Comparison of ENCODE assay signal across 8 cellular contexts in genomic region chr1:201481004-201481380, GRCh38. TPM values are rescaled to one million over a fixed set of nuclear protein-coding genes. Genes with fewer than 3 reads are reported as not detected.
DNase-seq lines count a peak whose midpoint lies in the region; ATAC-seq, FAIRE-seq and TF ChIP-seq lines count a peak whose summit lies in the region.

No MANE protein-coding gene starts in this region.

- intact Hi-C loops in CD4-positive, alpha-beta T cell (cut with DNase I, micrococcal nuclease): loop anchor here (2.0 to 10.0 kb wide), 3 partner anchors 32 to 224 kb away; no protein-coding TSS in a partner anchor
- intact Hi-C loops in OCI-LY7 (cut with micrococcal nuclease; ENCODE audit: unreplicated experiment): no loop called here

- FAIRE-seq in GM19239 (lab: Jason Lieb, UNC): no peak

- peaks cover 25% of the 10 kb centered on the region for H3K4me1 Mint-ChIP-seq in CD4-positive, alpha-beta T cell (ENCODE audit: low read depth)

- H3K4me2 ChIP-seq in OCI-LY7 (ENCODE audit: low read length): peak overlapping the region; percentile 72
- peak overlapping the region; percentile 53 for H3K4me2 ChIP-seq in neuronal stem cell (ENCODE audit: insufficient read depth, low read length, poor library complexity, severe bottlenecking)

- H3K9me3 Mint-ChIP-seq in CD4-positive, alpha-beta T cell: no peaks in the 10 kb centered on the region

- no peak overlapping the region for H4K8ac ChIP-seq in neuronal stem cell (ENCODE audit: low read depth, low read length)

- H4K20me1 ChIP-seq in OCI-LY7 (ENCODE audit: insufficient read depth, low read length): no peaks in the 10 kb centered on the region

- H3K4me1 ChIP-seq in OCI-LY7 (ENCODE audit: insufficient read depth, low read length, poor library complexity, severe bottlenecking): peaks cover 32% of the 10 kb centered on the region
- peaks cover 0 to 17% of the 10 kb centered on the region in 2 donors for H3K4me1 ChIP-seq in neuronal stem cell (ENCODE audit: control insufficient read depth in 2 of 2, insufficient read depth in 1 of 2, low read depth in 1 of 2, low read length in 2 of 2)

- H2AK5ac ChIP-seq in neuronal stem cell (ENCODE audit: low read depth, low read length): no peak overlapping the region

- no peak overlapping the region for H3K14ac ChIP-seq in neuronal stem cell (ENCODE audit: low read length)

- H3K36me3 ChIP-seq in OCI-LY7 (ENCODE audit: insufficient read depth, low read length) (peaks cover 18% of the 10 kb centered on the region; the same call in 1 of the 2 replicates), neuronal stem cell (replicated peaks in 1 of 2; ENCODE audit: control insufficient read depth in 2 of 2, insufficient read depth in 2 of 2, low read length in 2 of 2) (no peaks in the 10 kb centered on the region)

- no peak overlapping the region for H2BK15ac ChIP-seq in neuronal stem cell (ENCODE audit: low read length)

- peak overlapping the region; percentile 79 for H3K4me3 Mint-ChIP-seq in CD4-positive, alpha-beta T cell

- H3K27me3 ChIP-seq in CD4-positive, alpha-beta T cell (ENCODE audit: control insufficient read depth, insufficient read depth, low read length): peaks cover 25% of the 10 kb centered on the region
- H3K27me3 ChIP-seq in neuronal stem cell (ENCODE audit: control insufficient read depth in 3 of 3, insufficient read depth in 3 of 3, low read depth in 1 of 3, low read length in 3 of 3): peaks cover 3 to 53% (median 20%) of the 10 kb centered on the region in 3 experiments

- H2BK12ac ChIP-seq in neuronal stem cell (ENCODE audit: low read length): no peak overlapping the region

- H2BK5ac ChIP-seq in neuronal stem cell (ENCODE audit: low read length): no peak overlapping the region

- H2AFZ ChIP-seq in OCI-LY7 (ENCODE audit: low read length) (peak overlapping the region; percentile 79; the same call in 1 of the 2 replicates), neuronal stem cell (ENCODE audit: low read length) (no peak overlapping the region)

- no CpG with 5 or more reads among the region's 17 CpGs for WGBS in neuronal stem cell (ENCODE audit: extremely low coverage in 2 of 2, insufficient read length in 2 of 2, insufficient replicate concordance in 1 of 2), 2 donors

- no peaks in the 10 kb centered on the region for H3K79me2 ChIP-seq in OCI-LY7 (ENCODE audit: insufficient read depth, low read depth, low read length)

- BruUV-seq in OCI-LY7 (replicated peaks; lab: Mats Ljungman, UMichigan): no TSS peak

- H3K9me3 ChIP-seq in CD4-positive, alpha-beta T cell (ENCODE audit: control insufficient read depth, low read length): no peaks in the 10 kb centered on the region
- H3K9me3 ChIP-seq in OCI-LY7 (ENCODE audit: low read length): no peaks in the 10 kb centered on the region
- no peaks in the 10 kb centered on the region for H3K9me3 ChIP-seq in neuronal stem cell (replicated peaks in 1 of 2; ENCODE audit: control insufficient read depth in 2 of 2, insufficient read depth in 1 of 2, low read depth in 1 of 2, low read length in 2 of 2)

- no peak for ATAC-seq in CD4-positive, alpha-beta T cell (ENCODE audit: poor library complexity)
- no peak for ATAC-seq in GM21367 (IDR thresholded peaks at IDR 0.05; ENCODE audit: unreplicated experiment)
- ATAC-seq in HG02870 (IDR thresholded peaks at IDR 0.05; ENCODE audit: unreplicated experiment): no peak

- peaks cover 24% of the 10 kb centered on the region for H3K36me3 Mint-ChIP-seq in CD4-positive, alpha-beta T cell (ENCODE audit: low read depth)

- H3K18ac ChIP-seq in neuronal stem cell (ENCODE audit: low read length): no peak overlapping the region

- no peak overlapping the region for H3K9ac ChIP-seq in neuronal stem cell (ENCODE audit: low read depth, low read length, poor library complexity)

- POLR2A ChIA-PET in CD4-positive, alpha-beta T cell (lab: Charles Lee): interaction anchor here (1.6 to 3.4 kb wide), 3 partner anchors 25 to 32 kb away, joined by 7 to 36 read pairs (median 14); partner anchors contain the start of gene CSRP1
- POLR2A ChIA-PET in OCI-LY7 (lab: Charles Lee): interaction anchor here (0.6 to 4.6 kb wide), 5 partner anchors 9 to 338 kb away, joined by 3 to 39 read pairs (median 6); no protein-coding TSS in a partner anchor

- H4K91ac ChIP-seq in neuronal stem cell (ENCODE audit: low read depth, low read length, poor library complexity): no peak overlapping the region

- H3K23ac ChIP-seq in neuronal stem cell (ENCODE audit: low read depth, low read length, poor library complexity): no peak overlapping the region

- H3K27me3 Mint-ChIP-seq in CD4-positive, alpha-beta T cell: peaks cover 49% of the 10 kb centered on the region

- H3K9me2 ChIP-seq in OCI-LY7 (ENCODE audit: insufficient read depth, low read length): no peaks in the 10 kb centered on the region

- H2BK120ac ChIP-seq in neuronal stem cell (ENCODE audit: low read depth, low read length): no peak overlapping the region

- no peaks in the 10 kb centered on the region for H3K79me1 ChIP-seq in neuronal stem cell (ENCODE audit: low read depth, low read length)

- H3K27ac Mint-ChIP-seq in CD4-positive, alpha-beta T cell: no peak overlapping the region

- DNase-seq in CD4-positive, alpha-beta T cell: no peak
- no peak for DNase-seq in OCI-LY7 (ENCODE audit: low spot score)
- DNase-seq in epithelial cell of proximal tubule (ENCODE audit: low read depth): no peak
- no peak for DNase-seq in neuronal stem cell (ENCODE audit: low spot score)
- DNase-seq in 8988T: no peak
- DNase-seq in GM19239 (ENCODE audit: insufficient read length, low spot score): no peak

- TF ChIP-seq CTCF in CD4-positive, alpha-beta T cell (IDR thresholded peaks at IDR 0.05): no peak
- TF ChIP-seq CTCF in OCI-LY7 (conservative IDR thresholded peaks at IDR 0.05; ENCODE audit: low read length) (no peak), epithelial cell of proximal tubule (conservative IDR thresholded peaks at IDR 0.05; ENCODE audit: low read depth, low read length) (no peak)

- CTCF ChIA-PET in CD4-positive, alpha-beta T cell (lab: Charles Lee): interaction anchor here (1.4 to 6.8 kb wide), 5 partner anchors 15 to 34 kb away, joined by 3 to 187 read pairs (median 7); partner anchors contain the start of gene CSRP1
- CTCF ChIA-PET in OCI-LY7 (lab: Charles Lee; ENCODE audit: unreplicated experiment): interaction anchor here (0.6 to 5.1 kb wide), 6 partner anchors 21 to 303 kb away, joined by 3 to 82 read pairs (median 8); partner anchors contain the start of gene CSRP1

- H3K4me3 ChIP-seq in OCI-LY7 (ENCODE audit: low read depth, low read length, poor library complexity, severe bottlenecking): peak overlapping the region; percentile 55
- peak overlapping the region; percentile 42 for H3K4me3 ChIP-seq in epithelial cell of proximal tubule (ENCODE audit: low read depth, low read length)
- H3K4me3 ChIP-seq in neuronal stem cell (ENCODE audit: low read length in 2 of 2): no peak overlapping the region

- no peak overlapping the region for H3K4ac ChIP-seq in neuronal stem cell (ENCODE audit: low read length)

- no peak overlapping the region for H3K27ac ChIP-seq in CD4-positive, alpha-beta T cell (ENCODE audit: low read depth, low read length)
- H3K27ac ChIP-seq in OCI-LY7 (ENCODE audit: low read depth, low read length, poor library complexity, severe bottlenecking) (no peak overlapping the region), neuronal stem cell (replicated peaks; ENCODE audit: low read length) (no peak overlapping the region)

RNA-seq across cellular contexts. Expression of gene PHLDA3, which starts 12.0 kb away (rescaled TPM):
- total RNA-seq in CD4-positive, alpha-beta T cell: under 1 TPM; 0.45 to 0.71 TPM
- not detected in 2 replicates for total RNA-seq in OCI-LY7 (2014; rRNA removed; shearing (Covaris generic))
- total RNA-seq in OCI-LY7 (2022): not detected in 2 replicates
- total RNA-seq in epithelial cell of proximal tubule: 40.4 and 53.9 TPM in 2 replicates
- 12.4 TPM for polyA plus RNA-seq in neuronal stem cell (2013, experiment 1 of 2)
- polyA plus RNA-seq in neuronal stem cell (2013, experiment 2 of 2): 12.3 TPM

RNA-seq across cellular contexts. Expression of gene CSRP1, which starts 25.9 kb away (rescaled TPM):
- total RNA-seq in CD4-positive, alpha-beta T cell: 10 to 100 TPM; 34.8 to 39.9 TPM
- 46.4 and 52.8 TPM in 2 replicates for total RNA-seq in OCI-LY7 (2014; rRNA removed; shearing (Covaris generic))
- 72.2 and 89.8 TPM in 2 replicates for total RNA-seq in OCI-LY7 (2022)
- total RNA-seq in epithelial cell of proximal tubule: 630 and 765 TPM in 2 replicates
- 31.8 TPM for polyA plus RNA-seq in neuronal stem cell (2013, experiment 1 of 2)
- 29.5 TPM for polyA plus RNA-seq in neuronal stem cell (2013, experiment 2 of 2)

RNA-seq across cellular contexts. Expression of gene NAV1, which starts 57.9 kb away (rescaled TPM):
- total RNA-seq in CD4-positive, alpha-beta T cell: 1 to 10 TPM; 2.8 to 4.3 TPM
- 2.5 and 4.2 TPM in 2 replicates for total RNA-seq in OCI-LY7 (2014; rRNA removed; shearing (Covaris generic))
- total RNA-seq in OCI-LY7 (2022) (19.8 and 20.7 TPM in 2 replicates), epithelial cell of proximal tubule (24.1 and 24.3 TPM in 2 replicates)
- 112 TPM for polyA plus RNA-seq in neuronal stem cell (2013, experiment 1 of 2)
- polyA plus RNA-seq in neuronal stem cell (2013, experiment 2 of 2): 121 TPM

RNA-seq across cellular contexts. Expression of gene TNNI1, which starts 59.5 kb away (rescaled TPM):
- not detected for total RNA-seq in CD4-positive, alpha-beta T cell
- 0.95 and 4.9 TPM in 2 replicates for total RNA-seq in OCI-LY7 (2014; rRNA removed; shearing (Covaris generic))
- 2.0 and 3.1 TPM in 2 replicates for total RNA-seq in OCI-LY7 (2022)
- total RNA-seq in epithelial cell of proximal tubule: 0.35 TPM in 1 of 2 replicates, not detected in the other
- 3.6 TPM for polyA plus RNA-seq in neuronal stem cell (2013, experiment 1 of 2)
- polyA plus RNA-seq in neuronal stem cell (2013, experiment 2 of 2): 3.4 TPM

Comparison
In these comparisons a context has a peak if more than half of its experiments do, and no peak if none do; other contexts are left out.
1. H3K4me3 ChIP-seq: peak in OCI-LY7 (single experiment) and epithelial cell of proximal tubule (single experiment); none in neuronal stem cell (0 of 2).
2. RNA of gene PHLDA3, which starts 12.0 kb away (total RNA-seq): 40.4 to 53.9 TPM in epithelial cell of proximal tubule; 0.45 to 0.71 TPM in CD4-positive, alpha-beta T cell and not detected in OCI-LY7; every median in the first group is over 10 times any median in the second.